In genomic region chr19:1169921-1170885, GRCh38 we compare ENCODE assay signal across 8 cellular contexts. TPM values are rescaled to one million over a fixed set of nuclear protein-coding genes. Genes with fewer than 3 reads are reported as not detected.
A peak's percentile ranks its signal among the peaks of the same experiment; 100 is the strongest.
DNase-seq lines count a peak whose midpoint lies in the region; ATAC-seq and TF ChIP-seq lines count a peak whose summit lies in the region.

No MANE protein-coding gene starts in this region.

- no peak for TF ChIP-seq CTCF in activated CD8-positive, alpha-beta T cell treated with anti-CD3 and anti-CD28 coated beads for 36 hours (IDR thresholded peaks at IDR 0.05)
- TF ChIP-seq CTCF in hepatocyte (IDR thresholded peaks at IDR 0.05; ENCODE audit: poor library complexity) (no peak), OCI-LY7 (conservative IDR thresholded peaks at IDR 0.05; ENCODE audit: low read length) (no peak)

- no peaks in the 10 kb centered on the region for H3K9me3 ChIP-seq in hepatocyte (ENCODE audit: low read depth)
- no peaks in the 10 kb centered on the region for H3K9me3 ChIP-seq in OCI-LY7 (ENCODE audit: low read length)

- H2AFZ ChIP-seq in hepatocyte, result no peak overlapping the region
- no peak overlapping the region for H2AFZ ChIP-seq in OCI-LY7 (ENCODE audit: low read length)

- DNase-seq in H4 (ENCODE audit: low spot score) (peak; percentile 88), hepatocyte (ENCODE audit: low spot score) (no peak), SKM-1 treated with dmso at 0.1 percent for 144 hours (lab: John Stamatoyannopoulos, UW; ENCODE audit: unreplicated experiment) (no peak), OCI-LY7 (ENCODE audit: low spot score) (no peak), NCI-H82 treated with DMSO at 0.1 percent for 48 hours (lab: John Stamatoyannopoulos, UW; ENCODE audit: unreplicated experiment) (no peak)
- DNase-seq in activated CD8-positive, alpha-beta T cell treated with anti-CD3 and anti-CD28 coated beads for 36 hours, result no peak
- DNase-seq in stimulated activated effector memory CD8-positive, alpha-beta T cell treated with anti-CD3 and anti-CD28 coated beads, Interleukin-12 subunit alpha, Interleukin-12 subunit beta, amount 100 ng/mL, for 72 hours (ENCODE audit: low spot score in 2 of 2), result no peak

- H4K20me1 ChIP-seq in hepatocyte (ENCODE audit: insufficient read depth, poor library complexity, severe bottlenecking) (peaks cover 5% of the 10 kb centered on the region), OCI-LY7 (ENCODE audit: insufficient read depth, low read length) (no peaks in the 10 kb centered on the region)

- CTCF ChIA-PET in activated CD8-positive, alpha-beta T cell treated with anti-CD3 and anti-CD28 coated beads for 36 hours (lab: Charles Lee), result interaction anchor here (0.6 kb wide), 1 partner anchor 602 kb away, joined by 4 read pairs; no protein-coding TSS in a partner anchor
- CTCF ChIA-PET in OCI-LY7 (lab: Charles Lee; ENCODE audit: unreplicated experiment), result no interaction called here

- no peaks in the 10 kb centered on the region for H3K27me3 Mint-ChIP-seq in activated CD8-positive, alpha-beta T cell treated with anti-CD3 and anti-CD28 coated beads for 36 hours

- H3K36me3 ChIP-seq in hepatocyte (replicated peaks; ENCODE audit: insufficient read depth, low read depth), result no peaks in the 10 kb centered on the region
- peaks cover 9% of the 10 kb centered on the region for H3K36me3 ChIP-seq in OCI-LY7 (ENCODE audit: insufficient read depth, low read length)

- no peak overlapping the region for H3K27ac ChIP-seq in hepatocyte
- H3K27ac ChIP-seq in OCI-LY7 (ENCODE audit: low read depth, low read length, poor library complexity, severe bottlenecking), result no peak overlapping the region

- H3K4me1 ChIP-seq in hepatocyte (ENCODE audit: insufficient read depth), result peaks cover 19% of the 10 kb centered on the region
- H3K4me1 ChIP-seq in OCI-LY7 (ENCODE audit: insufficient read depth, low read length, poor library complexity, severe bottlenecking), result peaks cover 15% of the 10 kb centered on the region

- H3K36me3 Mint-ChIP-seq in activated CD8-positive, alpha-beta T cell treated with anti-CD3 and anti-CD28 coated beads for 36 hours (ENCODE audit: low read depth), result peaks cover 8% of the 10 kb centered on the region
- peaks cover 20% of the 10 kb centered on the region for H3K36me3 Mint-ChIP-seq in stimulated activated effector memory CD8-positive, alpha-beta T cell treated with anti-CD3 and anti-CD28 coated beads, Interleukin-12 subunit alpha, Interleukin-12 subunit beta, amount 100 ng/mL, for 72 hours

- H3K4me2 ChIP-seq in hepatocyte (peak overlapping the region; percentile 99), OCI-LY7 (ENCODE audit: low read length) (no peak overlapping the region)

- intact Hi-C loops in activated CD8-positive, alpha-beta T cell treated with anti-CD3 and anti-CD28 coated beads for 36 hours (cut with micrococcal nuclease), result no loop called here
- intact Hi-C loops in OCI-LY7 (cut with micrococcal nuclease; ENCODE audit: unreplicated experiment), result loop anchor here (5.0 kb wide), 1 partner anchor 38 kb away; no protein-coding TSS in a partner anchor

- no peaks in the 10 kb centered on the region for H3K9me3 Mint-ChIP-seq in activated CD8-positive, alpha-beta T cell treated with anti-CD3 and anti-CD28 coated beads for 36 hours
- H3K9me3 Mint-ChIP-seq in stimulated activated effector memory CD8-positive, alpha-beta T cell treated with anti-CD3 and anti-CD28 coated beads, Interleukin-12 subunit alpha, Interleukin-12 subunit beta, amount 100 ng/mL, for 72 hours, result no peaks in the 10 kb centered on the region

- BruUV-seq in OCI-LY7 (replicated peaks; lab: Mats Ljungman, UMichigan), result no TSS peak

- H3K4me3 Mint-ChIP-seq in activated CD8-positive, alpha-beta T cell treated with anti-CD3 and anti-CD28 coated beads for 36 hours, result peak overlapping the region; percentile 37
- H3K4me3 Mint-ChIP-seq in stimulated activated effector memory CD8-positive, alpha-beta T cell treated with anti-CD3 and anti-CD28 coated beads, Interleukin-12 subunit alpha, Interleukin-12 subunit beta, amount 100 ng/mL, for 72 hours, result peak overlapping the region; percentile 82

- H3K27me3 ChIP-seq in hepatocyte, result no peaks in the 10 kb centered on the region

- ATAC-seq in activated CD8-positive, alpha-beta T cell treated with anti-CD3 and anti-CD28 coated beads for 36 hours, result no peak
- ATAC-seq in stimulated activated effector memory CD8-positive, alpha-beta T cell treated with anti-CD3 and anti-CD28 coated beads, Interleukin-12 subunit alpha, Interleukin-12 subunit beta, amount 100 ng/mL, for 72 hours, result no peak
- ATAC-seq in HG03442 (IDR thresholded peaks at IDR 0.05; ENCODE audit: unreplicated experiment), result no peak

- WGBS in hepatocyte (ENCODE audit: low lambda C conversion rate, missing lambda C conversion rate), result 91% methylated on average over 51 of the region's 52 CpGs

- H3K4me3 ChIP-seq in hepatocyte, result no peak overlapping the region
- no peak overlapping the region for H3K4me3 ChIP-seq in OCI-LY7 (ENCODE audit: low read depth, low read length, poor library complexity, severe bottlenecking)

- H3K27ac Mint-ChIP-seq in activated CD8-positive, alpha-beta T cell treated with anti-CD3 and anti-CD28 coated beads for 36 hours, result peak overlapping the region; percentile 34
- H3K27ac Mint-ChIP-seq in stimulated activated effector memory CD8-positive, alpha-beta T cell treated with anti-CD3 and anti-CD28 coated beads, Interleukin-12 subunit alpha, Interleukin-12 subunit beta, amount 100 ng/mL, for 72 hours, result peak overlapping the region; percentile 46

- POLR2A ChIA-PET in activated CD8-positive, alpha-beta T cell treated with anti-CD3 and anti-CD28 coated beads for 36 hours (lab: Charles Lee), result no interaction called here
- POLR2A ChIA-PET in OCI-LY7 (lab: Charles Lee), result no interaction called here

- peaks cover 34% of the 10 kb centered on the region for H3K4me1 Mint-ChIP-seq in activated CD8-positive, alpha-beta T cell treated with anti-CD3 and anti-CD28 coated beads for 36 hours (ENCODE audit: low read depth)
- H3K4me1 Mint-ChIP-seq in stimulated activated effector memory CD8-positive, alpha-beta T cell treated with anti-CD3 and anti-CD28 coated beads, Interleukin-12 subunit alpha, Interleukin-12 subunit beta, amount 100 ng/mL, for 72 hours, result peaks cover 34% of the 10 kb centered on the region

- H3K79me2 ChIP-seq in hepatocyte, result peaks cover 79% of the 10 kb centered on the region
- H3K79me2 ChIP-seq in OCI-LY7 (ENCODE audit: insufficient read depth, low read depth, low read length), result peaks cover 16% of the 10 kb centered on the region; the same call in 1 of the 2 replicates

- H3K9me2 ChIP-seq in hepatocyte (replicated peaks; ENCODE audit: insufficient read depth), result no peaks in the 10 kb centered on the region
- no peaks in the 10 kb centered on the region for H3K9me2 ChIP-seq in OCI-LY7 (ENCODE audit: insufficient read depth, low read length)

RNA-seq across cellular contexts. Expression of gene SBNO2, which starts 3.9 kb away (rescaled TPM):
- 8.6 and 14.8 TPM in 2 replicates for total RNA-seq in H4 (2014; rRNA removed; shearing (Covaris generic))
- total RNA-seq in activated CD8-positive, alpha-beta T cell treated with anti-CD3 and anti-CD28 coated beads for 36 hours, result 10 to 100 TPM; 41.7 to 42.0 TPM
- total RNA-seq in hepatocyte (15.2 and 15.6 TPM in 2 replicates), OCI-LY7 (2022) (43.3 and 48.8 TPM in 2 replicates)
- polyA plus RNA-seq in hepatocyte, result 12.7 and 16.2 TPM in 2 replicates
- total RNA-seq in OCI-LY7 (2014; rRNA removed; shearing (Covaris generic)), result 17.6 and 26.6 TPM in 2 replicates

RNA-seq across cellular contexts. Expression of gene STK11, which starts 35.4 kb away (rescaled TPM):
- 17.4 and 28.7 TPM in 2 replicates for total RNA-seq in H4 (2014; rRNA removed; shearing (Covaris generic))
- 10 to 100 TPM; 55.1 to 58.0 TPM for total RNA-seq in activated CD8-positive, alpha-beta T cell treated with anti-CD3 and anti-CD28 coated beads for 36 hours
- total RNA-seq in hepatocyte (48.9 and 53.3 TPM in 2 replicates), OCI-LY7 (2022) (76.5 and 82.2 TPM in 2 replicates)
- polyA plus RNA-seq in hepatocyte, result 73.8 and 76.6 TPM in 2 replicates
- total RNA-seq in OCI-LY7 (2014; rRNA removed; shearing (Covaris generic)), result 68.7 and 78.4 TPM in 2 replicates
